Comparison of ENCODE assay signal across 4 cellular contexts in the genomic region with DNA sequence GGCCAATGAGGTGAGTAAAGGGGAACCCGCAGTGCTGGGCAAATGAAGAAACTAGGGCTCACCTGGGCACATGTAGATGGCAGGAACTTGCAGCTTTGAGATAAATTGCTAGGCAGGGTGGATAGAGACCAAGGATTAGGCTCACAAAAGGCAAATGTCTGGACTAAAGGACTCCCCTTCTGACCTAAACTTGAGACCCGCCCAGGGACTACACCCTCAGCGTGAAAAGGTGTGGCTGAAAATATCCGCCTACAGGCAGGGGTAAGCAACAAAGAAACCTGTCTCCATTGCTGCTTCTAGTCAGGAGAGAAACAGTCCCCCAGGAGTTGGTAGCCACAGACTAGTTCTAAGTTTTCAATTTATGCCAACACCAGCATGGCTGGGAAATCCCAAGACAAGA. TPM values are rescaled to one million over a fixed set of nuclear protein-coding genes. Genes with fewer than 3 reads are reported as not detected.
"Had no signal": no experiment of that assay in that cellular context is flagged by ENCODE, and none has a peak within 500 bp of the region (broad histone marks: within the 10 kb centered on the region; RNA-seq: fewer than 3 reads in every experiment).

No MANE protein-coding gene starts in this region.

RNA-seq across cellular contexts. Expression of gene ROPN1, which starts 10.6 kb away (rescaled TPM):
- total RNA-seq: HepG2, M059J, OCI-LY7, PC-3 had no signal
- polyA plus RNA-seq: HepG2 had no signal
